Comparison of ENCODE assay signal across 39 cellular contexts in the genomic region with DNA sequence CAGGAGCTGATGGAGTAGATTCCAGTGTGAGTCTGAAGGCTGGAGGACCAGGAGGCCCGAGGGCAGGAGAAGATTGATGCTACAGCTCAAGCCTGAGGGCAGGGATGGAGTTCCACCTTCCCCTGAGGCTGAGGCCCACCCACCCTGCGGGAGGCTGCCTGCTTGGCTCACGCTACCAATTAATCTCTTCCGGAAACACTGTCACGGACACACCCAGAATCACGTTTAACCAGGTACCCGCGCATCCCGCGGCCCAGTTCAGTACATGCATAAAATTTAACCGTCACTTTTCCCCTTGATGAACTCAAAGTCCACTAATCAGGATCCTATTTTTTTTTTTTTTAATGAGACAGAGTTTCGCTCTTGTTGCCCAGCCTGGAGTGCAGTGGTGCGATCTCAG. TPM values are rescaled to one million over a fixed set of nuclear protein-coding genes. Genes with fewer than 3 reads are reported as not detected.
"Had no signal": no experiment of that assay in that cellular context is flagged by ENCODE, and none has a peak within 500 bp of the region (broad histone marks: within the 10 kb centered on the region; RNA-seq: fewer than 3 reads in every experiment).

No MANE protein-coding gene starts in this region.

- H3K4me3 Mint-ChIP-seq: activated naive CD4-positive, alpha-beta T cell treated with anti-CD3 and anti-CD28 coated beads, Interleukin-2, amount 10 ng/mL, durations not matched to agents 7 days and 5 days; activated naive CD8-positive, alpha-beta T cell treated with anti-CD3 and anti-CD28 coated beads, Interleukin-2, amount 10 ng/mL, durations not matched to agents 7 days and 5 days; activated T-helper 1 cell treated with anti-CD3 and anti-CD28 coated beads, Interleukin-12 subunit alpha, Interleukin-12 subunit beta, Interleukin-2, Interleukin-4 antibody, amounts not matched to agents 30 ng/mL and 10 ng/mL and 1 ng/mL, durations not matched to agents 14 hours and 24 hours and 36 hours; effector memory CD8-positive, alpha-beta T cell; naive thymus-derived CD8-positive, alpha-beta T cell; type B pancreatic cell had no signal

- H3K4me3 ChIP-seq: ascending aorta, coronary artery, gastrocnemius medialis, hepatocyte, right lobe of liver, uterus had no signal

- H3K27me3 ChIP-seq: ascending aorta, brain microvascular endothelial cell, hepatocyte, right lobe of liver, uterus had no signal

- ATAC-seq: activated CD4-positive, CD25-positive, alpha-beta regulatory T cell treated with anti-CD3 and anti-CD28 coated beads, Interleukin-2, amount 50 U/mL, for 24 hours; effector memory CD8-positive, alpha-beta T cell; gastrocnemius medialis; left colon; naive thymus-derived CD8-positive, alpha-beta T cell; right lobe of liver; stimulated activated naive CD8-positive, alpha-beta T cell treated with anti-CD3 and anti-CD28 coated beads, Interleukin-15, Interleukin-2, amounts not matched to agents 100 U/mL and 50 U/mL, for 24 hours had no signal

- H3K9me3 ChIP-seq: ascending aorta, gastrocnemius medialis, neutrophil, right lobe of liver, uterus had no signal

- H3K9me3 Mint-ChIP-seq: activated naive CD4-positive, alpha-beta T cell treated with anti-CD3 and anti-CD28 coated beads, Interleukin-2, amount 10 ng/mL, durations not matched to agents 7 days and 5 days; activated naive CD8-positive, alpha-beta T cell treated with anti-CD3 and anti-CD28 coated beads, Interleukin-2, amount 10 ng/mL, durations not matched to agents 7 days and 5 days; activated T-helper 1 cell treated with anti-CD3 and anti-CD28 coated beads, Interleukin-12 subunit alpha, Interleukin-12 subunit beta, Interleukin-2, Interleukin-4 antibody, amounts not matched to agents 30 ng/mL and 10 ng/mL and 1 ng/mL, durations not matched to agents 14 hours and 24 hours and 36 hours; effector memory CD8-positive, alpha-beta T cell; naive thymus-derived CD8-positive, alpha-beta T cell; type B pancreatic cell had no signal

- DNase-seq: activated CD4-positive, alpha-beta T cell treated with anti-CD3 and anti-CD28 coated beads for 48 hours; activated CD4-positive, alpha-beta T cell treated with anti-CD3 and anti-CD28 coated beads, Interleukin-2, amount 50 U/mL, for 48 hours; activated CD8-positive, alpha-beta memory T cell treated with anti-CD3 and anti-CD28 coated beads, Interleukin-2, amount 50 U/mL, for 4 hours; activated gamma-delta T cell; activated naive CD4-positive, alpha-beta T cell treated with anti-CD3 and anti-CD28 coated beads, Interleukin-2, amount 10 ng/mL, durations not matched to agents 7 days and 5 days; activated naive CD8-positive, alpha-beta T cell treated with anti-CD3 and anti-CD28 coated beads, Interleukin-2, amount 10 ng/mL, durations not matched to agents 7 days and 5 days; activated T-cell treated with anti-CD3 and anti-CD28 coated beads, Interleukin-2, amount 50 U/mL, for 1 hour; brain microvascular endothelial cell; effector memory CD8-positive, alpha-beta T cell; erythroblast; gastrocnemius medialis; glutamatergic neuron; kidney; left colon; mammary epithelial cell; naive thymus-derived CD8-positive, alpha-beta T cell; right lobe of liver; stimulated activated CD4-positive, alpha-beta T cell treated with anti-CD3 and anti-CD28 coated beads, Interleukin-12 subunit alpha, Interleukin-12 subunit beta, amount 100 ng/mL, for 4 hours; stimulated activated CD4-positive, alpha-beta T cell treated with anti-CD3 and anti-CD28 coated beads, Interleukin-4, amount 100 ng/mL, for 1 hour; stimulated activated naive CD8-positive, alpha-beta T cell treated with anti-CD3 and anti-CD28 coated beads, Interleukin-15, Interleukin-2, amounts not matched to agents 100 U/mL and 50 U/mL, for 24 hours; T1000; uterus; WERI-Rb-1 had no signal

- H3K27ac ChIP-seq: ascending aorta, brain microvascular endothelial cell, coronary artery, gastrocnemius medialis, hepatocyte, neutrophil, right lobe of liver, uterus, WERI-Rb-1 had no signal

- H3K36me3 Mint-ChIP-seq: activated naive CD4-positive, alpha-beta T cell treated with anti-CD3 and anti-CD28 coated beads, Interleukin-2, amount 10 ng/mL, durations not matched to agents 7 days and 5 days; activated naive CD8-positive, alpha-beta T cell treated with anti-CD3 and anti-CD28 coated beads, Interleukin-2, amount 10 ng/mL, durations not matched to agents 7 days and 5 days; naive thymus-derived CD8-positive, alpha-beta T cell; type B pancreatic cell had no signal

- H3K27me3 Mint-ChIP-seq: activated naive CD8-positive, alpha-beta T cell treated with anti-CD3 and anti-CD28 coated beads, Interleukin-2, amount 10 ng/mL, durations not matched to agents 7 days and 5 days; effector memory CD8-positive, alpha-beta T cell; naive thymus-derived CD8-positive, alpha-beta T cell had no signal

- H2AFZ ChIP-seq: hepatocyte had no signal

- H3K36me3 ChIP-seq: ascending aorta, brain microvascular endothelial cell, gastrocnemius medialis, neutrophil, right lobe of liver, uterus, WERI-Rb-1 had no signal

- H3K4me2 ChIP-seq: hepatocyte had no signal

- H3K79me2 ChIP-seq: hepatocyte had no signal

- H3K27ac Mint-ChIP-seq: activated naive CD4-positive, alpha-beta T cell treated with anti-CD3 and anti-CD28 coated beads, Interleukin-2, amount 10 ng/mL, durations not matched to agents 7 days and 5 days; activated naive CD8-positive, alpha-beta T cell treated with anti-CD3 and anti-CD28 coated beads, Interleukin-2, amount 10 ng/mL, durations not matched to agents 7 days and 5 days; activated T-helper 1 cell treated with anti-CD3 and anti-CD28 coated beads, Interleukin-12 subunit alpha, Interleukin-12 subunit beta, Interleukin-2, Interleukin-4 antibody, amounts not matched to agents 30 ng/mL and 10 ng/mL and 1 ng/mL, durations not matched to agents 14 hours and 24 hours and 36 hours; effector memory CD8-positive, alpha-beta T cell; type B pancreatic cell had no signal

RNA-seq across cellular contexts. Expression of gene C19orf85, which starts 6.7 kb away (rescaled TPM):
- total RNA-seq: activated CD8-positive, alpha-beta memory T cell treated with anti-CD3 and anti-CD28 coated beads for 36 hours; activated naive CD8-positive, alpha-beta T cell treated with anti-CD3 and anti-CD28 coated beads, Interleukin-2, amount 10 ng/mL, durations not matched to agents 7 days and 5 days; activated T-helper 1 cell treated with anti-CD3 and anti-CD28 coated beads, Interleukin-12 subunit alpha, Interleukin-12 subunit beta, Interleukin-2, Interleukin-4 antibody, amounts not matched to agents 30 ng/mL and 10 ng/mL and 1 ng/mL, durations not matched to agents 14 hours and 24 hours and 36 hours; ascending aorta; cardiac septum; cerebellum; gastrocnemius medialis; hepatocyte; kidney; left colon; liver; mammary epithelial cell; naive thymus-derived CD8-positive, alpha-beta T cell; osteocyte; posterior vena cava; renal cortical epithelial cell; right lobe of liver; skeletal muscle tissue; uterus had no signal
- polyA plus RNA-seq: hepatocyte; liver; mammary epithelial cell; naive thymus-derived CD8-positive, alpha-beta T cell; thymus had no signal

RNA-seq across cellular contexts. Expression of gene SSC5D, which starts 17.0 kb away (rescaled TPM):
- polyA plus RNA-seq: mammary epithelial cell had no signal
